In genomic region chr11:79235696-79236095, GRCh38 we compare ENCODE assay signal across 15 cellular contexts.
DNase-seq lines count a peak whose midpoint lies in the region; ATAC-seq and TF ChIP-seq lines count a peak whose summit lies in the region.
"Had no signal": no experiment of that assay in that cellular context is flagged by ENCODE, and none has a peak within 500 bp of the region (broad histone marks: within the 10 kb centered on the region; RNA-seq: fewer than 3 reads in every experiment).

No MANE protein-coding gene starts in this region.

- H3F3A ChIP-seq in GM23338 (replicated peaks; ENCODE audit: low read depth): no peaks in the 10 kb centered on the region

- H3K4me3 Mint-ChIP-seq in brain: no peak overlapping the region
- H3K4me3 Mint-ChIP-seq in mesothelial cell of epicardium: no peak overlapping the region
- no peak overlapping the region for H3K4me3 Mint-ChIP-seq in activated naive CD4-positive, alpha-beta T cell treated with anti-CD3 and anti-CD28 coated beads for 36 hours
- no peak overlapping the region for H3K4me3 Mint-ChIP-seq in GM23338
- H3K4me3 Mint-ChIP-seq: CD4-positive, alpha-beta memory T cell; H9 had no signal

- POLR2A ChIA-PET in AG04450 (lab: Yijun Ruan, JAX): no interaction called here

- H3K79me2 ChIP-seq in osteoblast (ENCODE audit: insufficient read depth, low read length): no peaks in the 10 kb centered on the region
- H3K79me2 ChIP-seq in GM23338 (replicated peaks; ENCODE audit: insufficient read depth): no peaks in the 10 kb centered on the region

- H3K4me1 Mint-ChIP-seq in brain: peaks cover 56% of the 10 kb centered on the region
- H3K4me1 Mint-ChIP-seq in mesothelial cell of epicardium: peaks cover 45% of the 10 kb centered on the region
- no peaks in the 10 kb centered on the region for H3K4me1 Mint-ChIP-seq in activated naive CD4-positive, alpha-beta T cell treated with anti-CD3 and anti-CD28 coated beads for 36 hours (ENCODE audit: low read depth)
- no peaks in the 10 kb centered on the region for H3K4me1 Mint-ChIP-seq in GM23338
- H3K4me1 Mint-ChIP-seq: CD4-positive, alpha-beta memory T cell had no signal

- no peak for DNase-seq in AG04450 (ENCODE audit: low read depth, low spot score)
- no peak for DNase-seq in mesothelial cell of epicardium (ENCODE audit: low spot score in 2 of 2, unreplicated experiment in 2 of 2)
- no peak for DNase-seq in osteoblast (ENCODE audit: insufficient read length, low spot score, missing footprints)
- DNase-seq in NCI-H2081 treated with DMSO at 0.1 percent for 48 hours (lab: John Stamatoyannopoulos, UW): no peak
- no peak for DNase-seq in activated naive CD4-positive, alpha-beta T cell treated with anti-CD3 and anti-CD28 coated beads for 36 hours
- DNase-seq in left ventricle myocardium inferior: no peak
- no peak for DNase-seq in GM23338 (ENCODE audit: low spot score)
- DNase-seq: CD4-positive, alpha-beta memory T cell; DMS79; GM23248; H9 had no signal

- H3K9me3 ChIP-seq in AG04450 (ENCODE audit: control insufficient read depth, insufficient read depth, low read length) (no peaks in the 10 kb centered on the region), osteoblast (ENCODE audit: low read depth, low read length) (no peaks in the 10 kb centered on the region), left ventricle myocardium inferior (replicated peaks) (no peaks in the 10 kb centered on the region)

- H3K27ac Mint-ChIP-seq in brain (peak overlapping the region in 4 of 5 experiments; percentile 21 to 65 (median 42)), mesothelial cell of epicardium (peak overlapping the region; percentile 75), GM23338 (no peak overlapping the region)
- H3K27ac Mint-ChIP-seq in activated naive CD4-positive, alpha-beta T cell treated with anti-CD3 and anti-CD28 coated beads for 36 hours: no peak overlapping the region
- H3K27ac Mint-ChIP-seq: CD4-positive, alpha-beta memory T cell had no signal

- H3K36me3 Mint-ChIP-seq in brain: no peaks in the 10 kb centered on the region
- H3K36me3 Mint-ChIP-seq in mesothelial cell of epicardium: no peaks in the 10 kb centered on the region
- no peaks in the 10 kb centered on the region for H3K36me3 Mint-ChIP-seq in activated naive CD4-positive, alpha-beta T cell treated with anti-CD3 and anti-CD28 coated beads for 36 hours (ENCODE audit: low read depth)
- no peaks in the 10 kb centered on the region for H3K36me3 Mint-ChIP-seq in GM23338 (ENCODE audit: low read depth)
- H3K36me3 Mint-ChIP-seq: CD4-positive, alpha-beta memory T cell had no signal

- peak overlapping the region; percentile 97 for H3K27ac ChIP-seq in AG04450 (ENCODE audit: low read depth, low read length)
- H3K27ac ChIP-seq in osteoblast (ENCODE audit: low read depth, low read length): no peak overlapping the region
- H3K27ac ChIP-seq in left ventricle myocardium inferior (replicated peaks): no peak overlapping the region
- H3K27ac ChIP-seq in GM23338 (ENCODE audit: low read depth): no peak overlapping the region
- H3K27ac ChIP-seq: 22Rv1, C4-2B had no signal

- H3K9me2 ChIP-seq in GM23338 (ENCODE audit: insufficient read depth): no peaks in the 10 kb centered on the region

- no peak overlapping the region for H3K4me3 ChIP-seq in AG04450 (ENCODE audit: low read depth, low read length)
- H3K4me3 ChIP-seq in osteoblast (ENCODE audit: insufficient read depth, low read length): no peak overlapping the region
- H3K4me3 ChIP-seq in left ventricle myocardium inferior: no peak overlapping the region
- H3K4me3 ChIP-seq in GM23338: no peak overlapping the region
- H3K4me3 ChIP-seq: GM12878, GM23248 had no signal

- H3K27me3 ChIP-seq in AG04450 (ENCODE audit: control insufficient read depth, insufficient read depth, low read length): no peaks in the 10 kb centered on the region
- no peaks in the 10 kb centered on the region for H3K27me3 ChIP-seq in osteoblast (ENCODE audit: insufficient read depth, low read length)
- peaks cover 4% of the 10 kb centered on the region for H3K27me3 ChIP-seq in left ventricle myocardium inferior (ENCODE audit: low read depth)
- H3K27me3 ChIP-seq in GM23338 (ENCODE audit: insufficient read depth): no peaks in the 10 kb centered on the region

- H3K27me3 Mint-ChIP-seq in brain: peaks cover 3% of the 10 kb centered on the region
- no peaks in the 10 kb centered on the region for H3K27me3 Mint-ChIP-seq in mesothelial cell of epicardium (ENCODE audit: low read depth)
- peaks cover 2% of the 10 kb centered on the region for H3K27me3 Mint-ChIP-seq in activated naive CD4-positive, alpha-beta T cell treated with anti-CD3 and anti-CD28 coated beads for 36 hours (ENCODE audit: low read depth)
- H3K27me3 Mint-ChIP-seq in GM23338 (ENCODE audit: insufficient read depth, low read depth, poor library complexity): no peaks in the 10 kb centered on the region
- H3K27me3 Mint-ChIP-seq: CD4-positive, alpha-beta memory T cell had no signal

- CTCF ChIA-PET in AG04450 (lab: Charles Lee): interaction anchor here (0.6 to 0.9 kb wide), 3 partner anchors 274 to 590 kb away, joined by 3 to 4 read pairs (median 3); no protein-coding TSS in a partner anchor
- CTCF ChIA-PET in activated naive CD4-positive, alpha-beta T cell treated with anti-CD3 and anti-CD28 coated beads for 36 hours (lab: Charles Lee): no interaction called here

- H2AFZ ChIP-seq in osteoblast (ENCODE audit: low read length): no peak overlapping the region
- no peak overlapping the region for H2AFZ ChIP-seq in GM23338
- H2AFZ ChIP-seq: GM23248 had no signal

- H3K4me2 ChIP-seq in osteoblast (ENCODE audit: insufficient read depth, low read length): peak overlapping the region; percentile 73
- H3K4me2 ChIP-seq in GM23338: no peak overlapping the region

- no peak for TF ChIP-seq CTCF in AG04450 (IDR thresholded peaks at IDR 0.05; ENCODE audit: low read depth, low read length)
- no peak for TF ChIP-seq CTCF in brain (conservative IDR thresholded peaks at IDR 0.05)
- TF ChIP-seq CTCF in mesothelial cell of epicardium (IDR thresholded peaks at IDR 0.05; ENCODE audit: unreplicated experiment): no peak
- TF ChIP-seq CTCF in osteoblast (IDR thresholded peaks at IDR 0.05; ENCODE audit: extremely low read depth, low read depth, low read length): no peak
- TF ChIP-seq CTCF in left ventricle myocardium inferior (IDR thresholded peaks at IDR 0.05; ENCODE audit: borderline replicate concordance): no peak
- TF ChIP-seq CTCF in GM23338 (conservative IDR thresholded peaks at IDR 0.05; ENCODE audit: low read depth in 2 of 2): no peak

- H3K9me3 Mint-ChIP-seq in brain (no peaks in the 10 kb centered on the region), mesothelial cell of epicardium (no peaks in the 10 kb centered on the region), GM23338 (no peaks in the 10 kb centered on the region)
- no peaks in the 10 kb centered on the region for H3K9me3 Mint-ChIP-seq in activated naive CD4-positive, alpha-beta T cell treated with anti-CD3 and anti-CD28 coated beads for 36 hours
- H3K9me3 Mint-ChIP-seq: H9 had no signal

- intact Hi-C loops in activated naive CD4-positive, alpha-beta T cell treated with anti-CD3 and anti-CD28 coated beads for 36 hours (cut with micrococcal nuclease): no loop called here
- intact Hi-C loops in left ventricle myocardium inferior (cut with micrococcal nuclease): no loop called here

- no peaks in the 10 kb centered on the region for H3K36me3 ChIP-seq in osteoblast (ENCODE audit: insufficient read depth, low read length)
- H3K36me3 ChIP-seq in left ventricle myocardium inferior: no peaks in the 10 kb centered on the region
- H3K36me3 ChIP-seq in GM23338 (ENCODE audit: insufficient read depth): no peaks in the 10 kb centered on the region

- H4K20me1 ChIP-seq in osteoblast (ENCODE audit: insufficient read depth, low read length) (no peaks in the 10 kb centered on the region), GM23338 (replicated peaks; ENCODE audit: insufficient read depth) (no peaks in the 10 kb centered on the region)

- no peak for ATAC-seq in GM23338
- ATAC-seq: GM12878 had no signal

- peaks cover 31% of the 10 kb centered on the region for H3K4me1 ChIP-seq in osteoblast (ENCODE audit: insufficient read depth, low read length)
- peaks cover 21% of the 10 kb centered on the region for H3K4me1 ChIP-seq in left ventricle myocardium inferior
- no peaks in the 10 kb centered on the region for H3K4me1 ChIP-seq in GM23338 (ENCODE audit: insufficient read depth)

TF ChIP-seq in GM23338, 12 proteins besides CTCF, POLR2A, EP300 and RAD21 (continues in another document):
- no peak for TF ChIP-seq ETS1 (IDR thresholded peaks at IDR 0.05)

Comparison
In these comparisons a context has a peak if more than half of its experiments do, and no peak if none do; other contexts are left out.
1. H3K27ac Mint-ChIP-seq: peak in brain (4 of 5) and mesothelial cell of epicardium (single experiment); none in activated naive CD4-positive, alpha-beta T cell treated with anti-CD3 and anti-CD28 coated beads for 36 hours (single experiment) and GM23338 (single experiment).